Comparison of ENCODE assay signal across 8 cellular contexts in genomic region chr1:178543291-178543609, GRCh38. TPM values are rescaled to one million over a fixed set of nuclear protein-coding genes. Genes with fewer than 3 reads are reported as not detected.
DNase-seq lines count a peak whose midpoint lies in the region; ATAC-seq and TF ChIP-seq lines count a peak whose summit lies in the region.

No MANE protein-coding gene starts in this region.

- no peak for TF ChIP-seq POLR2A in vagina (IDR thresholded peaks at IDR 0.05)

- peaks cover 0 to 2% of the 10 kb centered on the region in 2 donors for H3K36me3 ChIP-seq in lung (ENCODE audit: control insufficient read depth in 2 of 2, insufficient read depth in 2 of 2, low read length in 2 of 2)
- H3K36me3 ChIP-seq in vagina = no peaks in the 10 kb centered on the region

- peaks cover 0 to 3% (median 0%) of the 10 kb centered on the region in 5 experiments for H3K9me3 Mint-ChIP-seq in brain

- H3K4me3 ChIP-seq in GM12864 (ENCODE audit: low read depth, low read length) (peak overlapping the region; percentile 78), HL-60 (replicated peaks; ENCODE audit: insufficient read depth, low read length) (peak overlapping the region; percentile 66; the same call in 1 of the 2 replicates), lung (no peak overlapping the region), vagina (peak overlapping the region; percentile 62 to 93)

- intact Hi-C loops in vagina (cut with DNase I) (loop anchor here (2.0 to 5.0 kb wide), 2 partner anchors 210 to 824 kb away; partner anchors contain the start of gene AXDND1), posterior cingulate gyrus (cut with DNase I) (no loop called here)

- H3K36me3 Mint-ChIP-seq in brain = peaks cover 35% of the 10 kb centered on the region

- H3K27me3 ChIP-seq in HL-60 (ENCODE audit: insufficient read depth, poor library complexity, severe bottlenecking) (no peaks in the 10 kb centered on the region), lung (ENCODE audit: control insufficient read depth, insufficient read depth) (no peaks in the 10 kb centered on the region), vagina (no peaks in the 10 kb centered on the region)

- H3K4me3 Mint-ChIP-seq in brain = peak overlapping the region; percentile 93 to 98 (median 95)

- no peak overlapping the region; the same call in 1 of the 2 replicates for H3K27ac ChIP-seq in HL-60 (replicated peaks)
- no peak overlapping the region for H3K27ac ChIP-seq in lung (ENCODE audit: low read depth in 1 of 2, low read length in 1 of 2)
- H3K27ac ChIP-seq in vagina = peak overlapping the region; percentile 86

- no peak for TF ChIP-seq CTCF in GM12864 (IDR thresholded peaks at IDR 0.05; ENCODE audit: low read depth, low read length, missing control alignments)
- no peak for TF ChIP-seq CTCF in HL-60 (IDR thresholded peaks at IDR 0.05; ENCODE audit: insufficient read depth, low read length)
- TF ChIP-seq CTCF in brain (conservative IDR thresholded peaks at IDR 0.05) = no peak
- no peak for TF ChIP-seq CTCF in lung (IDR thresholded peaks at IDR 0.05; ENCODE audit: control extremely low read depth, extremely low read depth)
- no peak for TF ChIP-seq CTCF in vagina (IDR thresholded peaks at IDR 0.05)

- H3K9me3 ChIP-seq in lung (ENCODE audit: control insufficient read depth in 2 of 2, insufficient read depth in 1 of 2, low read length in 1 of 2) = no peaks in the 10 kb centered on the region
- no peaks in the 10 kb centered on the region for H3K9me3 ChIP-seq in vagina

- ATAC-seq in GM21447 (IDR thresholded peaks at IDR 0.05; ENCODE audit: unreplicated experiment) (peak; percentile 42), lung (ENCODE audit: insufficient read depth, low FRiP score) (peak; percentile 1)

- DNase-seq in GM12864 (ENCODE audit: low read depth) = no peak
- DNase-seq in HL-60 (ENCODE audit: low read depth in 1 of 2, low spot score in 1 of 2) = no peak
- no peak for DNase-seq in lung (ENCODE audit: low spot score)
- peak in 1 of 2 donors; percentile 89 for DNase-seq in vagina (ENCODE audit: extremely low spot score in 2 of 2)
- DNase-seq in posterior cingulate gyrus = no peak
- DNase-seq in occipital lobe (lab: John Stamatoyannopoulos, UW) = no peak

- H3K27ac Mint-ChIP-seq in brain = peak overlapping the region; percentile 96 to 98 (median 97)

- peaks cover 56% of the 10 kb centered on the region for H3K4me1 Mint-ChIP-seq in brain

- H3K27me3 Mint-ChIP-seq in brain = peaks cover 5% of the 10 kb centered on the region

- 15 to 19% methylated on average over 10 of the region's 10 CpGs for WGBS in lung, 2 donors

- H3K4me1 ChIP-seq in lung (ENCODE audit: control insufficient read depth in 2 of 2, insufficient read depth in 2 of 2, low read length in 2 of 2) = no peaks in the 10 kb centered on the region
- H3K4me1 ChIP-seq in vagina = peaks cover 40% of the 10 kb centered on the region

RNA-seq across cellular contexts. Expression of gene TEX35, which starts 30.3 kb away (rescaled TPM):
- not detected for polyA plus RNA-seq in brain (ENCODE audit: insufficient read depth, low read depth, low replicate concordance)
- not detected for total RNA-seq in lung
- polyA plus RNA-seq in lung = not detected
- not detected for total RNA-seq in vagina
- total RNA-seq in occipital lobe = not detected

RNA-seq across cellular contexts. Expression of gene CLEC20A, which starts 46.5 kb away (rescaled TPM):
- polyA plus RNA-seq in brain (ENCODE audit: insufficient read depth, low read depth, low replicate concordance) (not detected), lung (under 1 TPM in 1 of 2 donors, not detected in 1; 0.14 TPM)
- total RNA-seq in lung (not detected), vagina (not detected), occipital lobe (not detected)
